ENCODE assay signal across 3 cellular contexts in genomic region chr10:87234854-87235253, GRCh38. TPM values are rescaled to one million over a fixed set of nuclear protein-coding genes. Genes with fewer than 3 reads are reported as not detected.
"Had no signal": no experiment of that assay in that cellular context is flagged by ENCODE, and none has a peak within 500 bp of the region (broad histone marks: within the 10 kb centered on the region; RNA-seq: fewer than 3 reads in every experiment).

No MANE protein-coding gene starts in this region.

RNA-seq across cellular contexts. Expression of gene NUTM2A, which starts 9.6 kb away (rescaled TPM):
- total RNA-seq: GM23338, H7 had no signal
- polyA plus RNA-seq: GM23248 had no signal
